21 cellular contexts compared by ENCODE assay signal in genomic region chr10:43899224-43899959, GRCh38.
DNase-seq lines count a peak whose midpoint lies in the region; ATAC-seq, FAIRE-seq and TF ChIP-seq lines count a peak whose summit lies in the region.
"Had no signal": no experiment of that assay in that cellular context is flagged by ENCODE, and none has a peak within 500 bp of the region (broad histone marks: within the 10 kb centered on the region; RNA-seq: fewer than 3 reads in every experiment).

No MANE protein-coding gene starts in this region.

- no peaks in the 10 kb centered on the region for H3K36me3 Mint-ChIP-seq in natural killer cell
- H3K36me3 Mint-ChIP-seq: CD8-positive, alpha-beta T cell; type B pancreatic cell had no signal

- 23 to 50% methylated on average over 7 of the region's 7 CpGs for WGBS in lower leg skin, 2 donors

- intact Hi-C loops in lower leg skin (cut with DNase I; ENCODE audit: low total_unique reads): no loop called here
- intact Hi-C loops in natural killer cell (cut with micrococcal nuclease): no loop called here

- TF ChIP-seq CTCF in AG10803 (conservative IDR thresholded peaks at IDR 0.05; ENCODE audit: low read length) (no peak), lower leg skin (IDR thresholded peaks at IDR 0.05) (no peak), D721Med (IDR thresholded peaks at IDR 0.05; ENCODE audit: insufficient read depth, missing control alignments) (no peak), natural killer cell (IDR thresholded peaks at IDR 0.05) (no peak)

- H3K9me3 Mint-ChIP-seq in natural killer cell: no peaks in the 10 kb centered on the region
- H3K9me3 Mint-ChIP-seq: CD8-positive, alpha-beta T cell; H9; type B pancreatic cell had no signal

- H3K27me3 Mint-ChIP-seq in natural killer cell (ENCODE audit: low read depth in 2 of 2): peaks cover 9 to 42% of the 10 kb centered on the region in 2 donors

- H3K27ac Mint-ChIP-seq in natural killer cell: no peak overlapping the region
- H3K27ac Mint-ChIP-seq: CD8-positive, alpha-beta T cell; H9; type B pancreatic cell had no signal

- no peak for FAIRE-seq in D721Med (lab: Jason Lieb, UNC)

- no peaks in the 10 kb centered on the region for H3K4me1 Mint-ChIP-seq in natural killer cell
- H3K4me1 Mint-ChIP-seq: H9 had no signal

- H3K4me3 ChIP-seq in AG10803 (ENCODE audit: low read length) (no peak overlapping the region), lower leg skin (ENCODE audit: low read depth, poor library complexity, severe bottlenecking) (no peak overlapping the region)
- H3K4me3 ChIP-seq: right lobe of liver, SJCRH30, stomach had no signal

- DNase-seq in AG10803 (ENCODE audit: low read depth) (peak; percentile 22), HCEC 1CT (peak; percentile 35), dermis microvascular lymphatic vessel endothelial cell (ENCODE audit: low read depth in 2 of 2) (peak; percentile 61 to 77), lower leg skin (ENCODE audit: low spot score in 2 of 2) (peak; percentile 58 to 87), GM19238 (ENCODE audit: insufficient read length, low spot score) (no peak), NCI-H2029 treated with DMSO at 0.1 percent for 48 hours (lab: John Stamatoyannopoulos, UW) (no peak), D721Med (ENCODE audit: insufficient read length, low spot score) (no peak), natural killer cell (no peak)
- DNase-seq: activated effector memory CD4-positive, alpha-beta T cell treated with Interleukin-2 at 50 U/mL for 16 hours; caudate nucleus; CD8-positive, alpha-beta T cell; KBM-7; NCI-H1092 treated with DMSO at 0.1 percent for 48 hours; NCI-H526 treated with DMSO at 0.1 percent for 48 hours; nucleus accumbens; right lobe of liver; SJCRH30; stimulated activated CD4-positive, alpha-beta T cell treated with anti-CD3 and anti-CD28 coated beads, Interleukin-1b, Interleukin-23, amount 100 ng/mL, for 48 hours; stomach had no signal

- H3K4me3 Mint-ChIP-seq in natural killer cell: no peak overlapping the region
- H3K4me3 Mint-ChIP-seq: CD8-positive, alpha-beta T cell; H9; type B pancreatic cell had no signal

- no peak for TF ChIP-seq POLR2A in lower leg skin (IDR thresholded peaks at IDR 0.05)

- ATAC-seq in natural killer cell: no peak
- ATAC-seq: CD8-positive, alpha-beta T cell; right lobe of liver had no signal

Comparison
In these comparisons a context has a peak if more than half of its experiments do, and no peak if none do; other contexts are left out.
1. DNase-seq: peak in AG10803 (single experiment), HCEC 1CT (single experiment), dermis microvascular lymphatic vessel endothelial cell (2 of 2) and lower leg skin (2 of 2); none in GM19238 (single experiment), NCI-H2029 treated with DMSO at 0.1 percent for 48 hours (single experiment), D721Med (single experiment) and natural killer cell (single experiment).